Comparison of ENCODE assay signal across 9 cellular contexts in genomic region chr2:190167702-190168101, GRCh38.
"Had no signal": no experiment of that assay in that cellular context is flagged by ENCODE, and none has a peak within 500 bp of the region (broad histone marks: within the 10 kb centered on the region; RNA-seq: fewer than 3 reads in every experiment).

No MANE protein-coding gene starts in this region.

- H3K4me3 ChIP-seq: GM23338, K562 had no signal

- H3K4me3 Mint-ChIP-seq: GM23338, H9 had no signal

- DNase-seq: H9, HCEC 1CT, KG1 had no signal

- H3K27ac Mint-ChIP-seq: GM23338 had no signal

- ATAC-seq: GM23338, K562 had no signal

- H3K27me3 Mint-ChIP-seq: IgD-negative memory B cell had no signal

- H3K4me2 ChIP-seq: GM23338 had no signal

- H3K4me1 Mint-ChIP-seq: GM23338, H9, IgD-negative memory B cell had no signal

- H2AFZ ChIP-seq: GM23338 had no signal

- FAIRE-seq: H1, H54, HTR-8/SVneo, K562 had no signal
